Comparison of ENCODE assay signal across 14 cellular contexts in genomic region chr17:80870401-80870800, GRCh38.
DNase-seq lines count a peak whose midpoint lies in the region; ATAC-seq and TF ChIP-seq lines count a peak whose summit lies in the region.
"Had no signal": no experiment of that assay in that cellular context is flagged by ENCODE, and none has a peak within 500 bp of the region (broad histone marks: within the 10 kb centered on the region; RNA-seq: fewer than 3 reads in every experiment).

No MANE protein-coding gene starts in this region.

- H3K27me3 ChIP-seq in neuronal stem cell (ENCODE audit: control insufficient read depth in 3 of 3, insufficient read depth in 3 of 3, low read depth in 1 of 3, low read length in 3 of 3) (no peaks in the 10 kb centered on the region), mesendoderm (ENCODE audit: insufficient read depth, low read length, poor library complexity) (no peaks in the 10 kb centered on the region)

- no peak overlapping the region for H3K4me3 ChIP-seq in neuronal stem cell (ENCODE audit: low read length in 2 of 2)
- H3K4me3 ChIP-seq in mesendoderm (ENCODE audit: low read length) = no peak overlapping the region
- H3K4me3 ChIP-seq: skin epidermis had no signal

- no peak overlapping the region for H2BK12ac ChIP-seq in neuronal stem cell (ENCODE audit: low read length)

- no peak overlapping the region for H2AK5ac ChIP-seq in neuronal stem cell (ENCODE audit: low read depth, low read length)
- H2AK5ac ChIP-seq in mesendoderm (ENCODE audit: low read length) = no peak overlapping the region

- no peak overlapping the region for H3K4me2 ChIP-seq in neuronal stem cell (ENCODE audit: insufficient read depth, low read length, poor library complexity, severe bottlenecking)
- no peak overlapping the region for H3K4me2 ChIP-seq in mesendoderm (ENCODE audit: low read length)

- H3K27me3 Mint-ChIP-seq in T-helper 17 cell (no peaks in the 10 kb centered on the region), chondrocyte (ENCODE audit: low read depth) (no peaks in the 10 kb centered on the region)

- DNase-seq in stimulated activated CD4-positive, alpha-beta T cell treated with anti-CD3 and anti-CD28 coated beads, Interleukin-1b, Interleukin-23, amount 100 ng/mL, for 48 hours = peak; percentile 55
- DNase-seq in stimulated activated CD4-positive, alpha-beta T cell treated with anti-CD3 and anti-CD28 coated beads, Interleukin-4, amount 100 ng/mL, for 1 hour = no peak
- DNase-seq in T-helper 17 cell = no peak
- no peak for DNase-seq in chondrocyte (ENCODE audit: low spot score)
- no peak for DNase-seq in HT-29 (ENCODE audit: low spot score)
- DNase-seq in neuronal stem cell (ENCODE audit: low spot score) = no peak
- no peak for DNase-seq in mesendoderm
- DNase-seq: activated CD4-positive, CD25-positive, alpha-beta regulatory T cell; foreskin fibroblast; GF-D8; SIG-M5 had no signal

- no peak overlapping the region for H3K4me3 Mint-ChIP-seq in T-helper 17 cell
- no peak overlapping the region for H3K4me3 Mint-ChIP-seq in chondrocyte (ENCODE audit: unreplicated experiment)
- H3K4me3 Mint-ChIP-seq: nephron had no signal

- no peak overlapping the region for H2BK15ac ChIP-seq in neuronal stem cell (ENCODE audit: low read length)
- H2BK15ac ChIP-seq in mesendoderm (replicated peaks; ENCODE audit: low read depth) = no peak overlapping the region

- no peaks in the 10 kb centered on the region for H3K9me3 Mint-ChIP-seq in chondrocyte (ENCODE audit: low read depth)
- H3K9me3 Mint-ChIP-seq: nephron had no signal

- H3K4ac ChIP-seq in neuronal stem cell (ENCODE audit: low read length) = no peak overlapping the region
- H3K4ac ChIP-seq in mesendoderm (ENCODE audit: low read depth, low read length) = no peak overlapping the region

- H3K4me1 Mint-ChIP-seq in T-helper 17 cell = peaks cover 41% of the 10 kb centered on the region
- peaks cover 44% of the 10 kb centered on the region for H3K4me1 Mint-ChIP-seq in chondrocyte (ENCODE audit: low read depth)

- H3K23ac ChIP-seq in neuronal stem cell (ENCODE audit: low read depth, low read length, poor library complexity) (no peak overlapping the region), mesendoderm (ENCODE audit: low read length) (no peak overlapping the region)

- no peak overlapping the region for H3K56ac ChIP-seq in mesendoderm (ENCODE audit: low read length)

- no peak overlapping the region for H2BK5ac ChIP-seq in neuronal stem cell (ENCODE audit: low read length)
- no peak overlapping the region for H2BK5ac ChIP-seq in mesendoderm (ENCODE audit: low read length)

- WGBS in neuronal stem cell (ENCODE audit: extremely low coverage in 2 of 2, insufficient read length in 2 of 2, insufficient replicate concordance in 1 of 2), 2 donors = 100% methylated on average over 2 of the region's 8 CpGs; no CpG with 5 or more reads in 1 of the 2 donors
- WGBS in mesendoderm (ENCODE audit: extremely low coverage, insufficient coverage, low lambda C conversion rate) = no CpG with 5 or more reads among the region's 8 CpGs

- peak; percentile 22 for TF ChIP-seq CTCF in chondrocyte (IDR thresholded peaks at IDR 0.05)

- H4K5ac ChIP-seq in mesendoderm (ENCODE audit: low read length) = no peak overlapping the region

- no peaks in the 10 kb centered on the region for H3K36me3 Mint-ChIP-seq in T-helper 17 cell (ENCODE audit: low read depth)
- peaks cover 3% of the 10 kb centered on the region for H3K36me3 Mint-ChIP-seq in chondrocyte (ENCODE audit: low read depth)

- H3K14ac ChIP-seq in neuronal stem cell (ENCODE audit: low read length) = no peak overlapping the region

- no peak overlapping the region for H3K18ac ChIP-seq in neuronal stem cell (ENCODE audit: low read length)
- H3K18ac ChIP-seq in mesendoderm (ENCODE audit: low read length) = no peak overlapping the region

- H4K8ac ChIP-seq in neuronal stem cell (ENCODE audit: low read depth, low read length) (no peak overlapping the region), mesendoderm (ENCODE audit: low read depth, low read length) (no peak overlapping the region)

- H2AFZ ChIP-seq in neuronal stem cell (ENCODE audit: low read length) = no peak overlapping the region

- H3K36me3 ChIP-seq in neuronal stem cell (replicated peaks in 1 of 2; ENCODE audit: control insufficient read depth in 2 of 2, insufficient read depth in 2 of 2, low read length in 2 of 2) (peaks cover 2 to 3% of the 10 kb centered on the region in 2 donors), mesendoderm (ENCODE audit: control insufficient read depth, insufficient read depth, low read length) (no peaks in the 10 kb centered on the region)

- H3K4me1 ChIP-seq in neuronal stem cell (ENCODE audit: control insufficient read depth in 2 of 2, insufficient read depth in 1 of 2, low read depth in 1 of 2, low read length in 2 of 2) (peaks cover 17 to 25% of the 10 kb centered on the region in 2 donors), mesendoderm (ENCODE audit: control insufficient read depth, low read depth, low read length) (peaks cover 3% of the 10 kb centered on the region)

- H3K27ac Mint-ChIP-seq in T-helper 17 cell (peak overlapping the region; percentile 82), chondrocyte (ENCODE audit: unreplicated experiment) (peak overlapping the region; percentile 55)

- no peak overlapping the region for H4K91ac ChIP-seq in neuronal stem cell (ENCODE audit: low read depth, low read length, poor library complexity)

- H3K9me3 ChIP-seq in T-helper 17 cell (ENCODE audit: control insufficient read depth, low read length, poor library complexity, severe bottlenecking) (no peaks in the 10 kb centered on the region), neuronal stem cell (replicated peaks in 1 of 2; ENCODE audit: control insufficient read depth in 2 of 2, insufficient read depth in 1 of 2, low read depth in 1 of 2, low read length in 2 of 2) (peaks cover 0 to 3% of the 10 kb centered on the region in 2 donors)

- H2BK120ac ChIP-seq in neuronal stem cell (ENCODE audit: low read depth, low read length) (no peak overlapping the region), mesendoderm (ENCODE audit: low read depth, low read length) (no peak overlapping the region)

- no peaks in the 10 kb centered on the region for H3K79me1 ChIP-seq in neuronal stem cell (ENCODE audit: low read depth, low read length)
- H3K79me1 ChIP-seq in mesendoderm (ENCODE audit: low read length) = no peaks in the 10 kb centered on the region

- no peak overlapping the region for H3K9ac ChIP-seq in neuronal stem cell (ENCODE audit: low read depth, low read length, poor library complexity)
- H3K9ac ChIP-seq in mesendoderm (ENCODE audit: low read length) = no peak overlapping the region

- H3K79me2 ChIP-seq in mesendoderm (ENCODE audit: control insufficient read depth, insufficient read depth, low read length) = no peaks in the 10 kb centered on the region

- H3K27ac ChIP-seq in neuronal stem cell (replicated peaks; ENCODE audit: low read length) (no peak overlapping the region), mesendoderm (ENCODE audit: low read depth, low read length) (no peak overlapping the region)
- H3K27ac ChIP-seq: skin epidermis had no signal

- ATAC-seq in T-helper 17 cell = peak; percentile 52
- ATAC-seq in GM21526 (IDR thresholded peaks at IDR 0.05; ENCODE audit: low FRiP score, unreplicated experiment) = no peak
